Comparison of ENCODE assay signal across 1 cellular context in the genomic region with DNA sequence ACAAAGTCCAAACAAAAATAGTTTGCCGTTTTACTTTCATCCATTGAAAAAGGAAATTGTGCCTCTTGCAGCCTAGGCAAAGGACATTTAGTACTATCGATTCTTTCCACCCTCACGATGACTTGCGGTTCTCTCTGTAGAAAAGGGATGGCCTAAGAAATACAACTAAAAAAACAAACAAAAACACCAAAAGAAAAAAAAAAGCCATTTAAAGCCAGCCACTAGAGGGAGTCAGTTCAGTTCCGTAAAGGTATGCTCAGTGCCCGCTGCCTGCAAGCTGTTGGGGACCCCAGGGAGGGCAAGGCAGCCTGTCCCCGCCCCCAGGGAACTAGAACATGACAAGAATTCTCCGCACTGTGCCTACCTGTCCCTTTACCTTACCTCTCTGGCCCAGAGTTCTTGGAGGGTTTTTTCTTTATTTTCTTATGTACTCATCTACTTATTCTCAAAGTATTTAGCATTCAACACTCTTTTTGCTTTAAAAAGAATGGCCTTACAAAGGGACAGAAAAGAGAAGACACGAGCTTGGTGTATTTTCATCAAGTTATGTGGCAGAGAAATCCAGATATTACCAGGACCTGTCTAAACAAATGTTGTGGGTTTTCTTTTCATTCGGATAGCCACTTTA.
TF ChIP-seq lines count a peak whose summit lies in the region.

No MANE protein-coding gene starts in this region.

TF ChIP-seq in H1, 55 proteins besides CTCF, POLR2A, EP300 and RAD21:
- TF ChIP-seq E2F6 (IDR thresholded peaks at IDR 0.05) (no peak), MAX (IDR thresholded peaks at IDR 0.05) (no peak), TBP (IDR thresholded peaks at IDR 0.05; ENCODE audit: low read depth, low read length) (no peak), YY1 (IDR thresholded peaks at IDR 0.05; ENCODE audit: low read depth, low read length) (0 out of 2 replicates have a peak, but pooled peaks have one; percentile 37), NANOG (IDR thresholded peaks at IDR 0.05; ENCODE audit: insufficient read depth, low read depth, low read length, poor library complexity, severe bottlenecking) (no peak)
TF ChIP-seq in H1: peak in this region for 1.
